Comparison of ENCODE assay signal across 27 cellular contexts in genomic region chr22:36212896-36213295, GRCh38. TPM values are rescaled to one million over a fixed set of nuclear protein-coding genes. Genes with fewer than 3 reads are reported as not detected.
DNase-seq lines count a peak whose midpoint lies in the region; ATAC-seq and TF ChIP-seq lines count a peak whose summit lies in the region.
"Had no signal": no experiment of that assay in that cellular context is flagged by ENCODE, and none has a peak within 500 bp of the region (broad histone marks: within the 10 kb centered on the region; RNA-seq: fewer than 3 reads in every experiment).

No MANE protein-coding gene starts in this region.

- no peaks in the 10 kb centered on the region for H3K36me3 Mint-ChIP-seq in dendritic cell treated with granulocyte-macrophage colony-stimulating factor and Interleukin-4, amounts not matched to agents 40 ng/mL and 50 ng/mL, for 4 days (ENCODE audit: low read depth)
- peaks cover 6% of the 10 kb centered on the region for H3K36me3 Mint-ChIP-seq in activated CD8-positive, alpha-beta T cell treated with anti-CD3 and anti-CD28 coated beads, Interleukin-2, amount 10 ng/mL, durations not matched to agents 7 days and 5 days (ENCODE audit: low read depth)
- H3K36me3 Mint-ChIP-seq: CD4-positive, alpha-beta memory T cell had no signal

- H4K8ac ChIP-seq in neuronal stem cell (ENCODE audit: low read depth, low read length): no peak overlapping the region

- CTCF ChIA-PET in activated CD8-positive, alpha-beta T cell treated with anti-CD3 and anti-CD28 coated beads, Interleukin-2, amount 10 ng/mL, durations not matched to agents 7 days and 5 days (lab: Charles Lee): interaction anchor here (1.7 to 2.3 kb wide), 3 partner anchors 17 to 31 kb away, joined by 6 to 14 read pairs (median 8); partner anchors contain the start of gene APOL2

- no peak overlapping the region for H3K27ac ChIP-seq in neuronal stem cell (replicated peaks; ENCODE audit: low read length)
- no peak overlapping the region for H3K27ac ChIP-seq in esophagus muscularis mucosa (replicated peaks in 1 of 4)
- H3K27ac ChIP-seq: gastroesophageal sphincter, parathyroid adenoma, uterus had no signal

- peak overlapping the region; percentile 31 for H3K14ac ChIP-seq in neuronal stem cell (ENCODE audit: low read length)

- intact Hi-C loops in dendritic cell treated with granulocyte-macrophage colony-stimulating factor and Interleukin-4, amounts not matched to agents 40 ng/mL and 50 ng/mL, for 4 days (cut with micrococcal nuclease): no loop called here
- intact Hi-C loops in esophagus muscularis mucosa (cut with DNase I): no loop called here

- no peaks in the 10 kb centered on the region for H3K27me3 Mint-ChIP-seq in dendritic cell treated with granulocyte-macrophage colony-stimulating factor and Interleukin-4, amounts not matched to agents 40 ng/mL and 50 ng/mL, for 4 days
- peaks cover 56% of the 10 kb centered on the region for H3K27me3 Mint-ChIP-seq in activated CD8-positive, alpha-beta T cell treated with anti-CD3 and anti-CD28 coated beads, Interleukin-2, amount 10 ng/mL, durations not matched to agents 7 days and 5 days (ENCODE audit: low read depth)

- TF ChIP-seq POLR2A in esophagus muscularis mucosa (IDR thresholded peaks at IDR 0.05; ENCODE audit: low read depth): no peak

- no peak overlapping the region for H3K23ac ChIP-seq in neuronal stem cell (ENCODE audit: low read depth, low read length, poor library complexity)

- peak overlapping the region; percentile 52 for H2BK15ac ChIP-seq in neuronal stem cell (ENCODE audit: low read length)

- H3K4me3 ChIP-seq in neuronal stem cell (ENCODE audit: low read length in 2 of 2): no peak overlapping the region
- H3K4me3 ChIP-seq in HAP-1: no peak overlapping the region
- no peak overlapping the region for H3K4me3 ChIP-seq in esophagus muscularis mucosa
- H3K4me3 ChIP-seq: gastroesophageal sphincter, uterus had no signal

- H3K9ac ChIP-seq in neuronal stem cell (ENCODE audit: low read depth, low read length, poor library complexity): peak overlapping the region; percentile 12
- H3K9ac ChIP-seq: parathyroid adenoma had no signal

- H2BK5ac ChIP-seq in neuronal stem cell (ENCODE audit: low read length): no peak overlapping the region

- POLR2A ChIA-PET in activated CD8-positive, alpha-beta T cell treated with anti-CD3 and anti-CD28 coated beads, Interleukin-2, amount 10 ng/mL, durations not matched to agents 7 days and 5 days (lab: Charles Lee): no interaction called here

- peak overlapping the region; percentile 82 for H2BK12ac ChIP-seq in neuronal stem cell (ENCODE audit: low read length)

- H4K91ac ChIP-seq in neuronal stem cell (ENCODE audit: low read depth, low read length, poor library complexity): no peak overlapping the region

- H3K4me3 Mint-ChIP-seq in dendritic cell treated with granulocyte-macrophage colony-stimulating factor and Interleukin-4, amounts not matched to agents 40 ng/mL and 50 ng/mL, for 4 days: no peak overlapping the region
- H3K4me3 Mint-ChIP-seq in activated CD8-positive, alpha-beta T cell treated with anti-CD3 and anti-CD28 coated beads, Interleukin-2, amount 10 ng/mL, durations not matched to agents 7 days and 5 days: no peak overlapping the region
- H3K4me3 Mint-ChIP-seq: activated naive CD8-positive, alpha-beta T cell treated with anti-CD3 and anti-CD28 coated beads, Interleukin-2, amount 10 ng/mL, durations not matched to agents 7 days and 5 days; CD4-positive, alpha-beta memory T cell; natural killer cell treated with Interleukin-12 subunit alpha and Interleukin-12 subunit beta and Interleukin-15 and Interleukin-18, amount 100 ng/mL, for 72 hours had no signal

- peak; percentile 62 for DNase-seq in GF-D8 (lab: John Stamatoyannopoulos, UW)
- peak; percentile 55 to 65 for DNase-seq in NOMO-1 (lab: John Stamatoyannopoulos, UW; ENCODE audit: unreplicated experiment in 2 of 2)
- DNase-seq in neuronal stem cell (ENCODE audit: low spot score): no peak
- no peak for DNase-seq in HAP-1 (ENCODE audit: low spot score in 2 of 2)
- no peak for DNase-seq in amygdala (lab: John Stamatoyannopoulos, UW)
- DNase-seq in esophagus muscularis mucosa (ENCODE audit: extremely low spot score): no peak
- no peak for DNase-seq in activated CD8-positive, alpha-beta T cell treated with anti-CD3 and anti-CD28 coated beads, Interleukin-2, amount 10 ng/mL, durations not matched to agents 7 days and 5 days
- DNase-seq: activated CD4-positive, alpha-beta T cell treated with anti-CD3 and anti-CD28 coated beads, Interleukin-2, amount 50 U/mL, for 4 hours; activated CD8-positive, alpha-beta memory T cell treated with anti-CD3 and anti-CD28 coated beads, Interleukin-2, amount 50 U/mL, for 48 hours; activated naive CD8-positive, alpha-beta T cell treated with anti-CD3 and anti-CD28 coated beads, Interleukin-2, amount 10 ng/mL, durations not matched to agents 7 days and 5 days; CD4-positive, alpha-beta memory T cell; effector memory CD4-positive, alpha-beta T cell; IMR-90; mesenchymal stem cell; NCI-H2171; NCI-H526; substantia nigra; T-helper 1 cell; uterus had no signal

- peak overlapping the region; percentile 67 for H2AK5ac ChIP-seq in neuronal stem cell (ENCODE audit: low read depth, low read length)

- peaks cover 0 to 4% of the 10 kb centered on the region in 2 donors for H3K9me3 ChIP-seq in neuronal stem cell (replicated peaks in 1 of 2; ENCODE audit: control insufficient read depth in 2 of 2, insufficient read depth in 1 of 2, low read depth in 1 of 2, low read length in 2 of 2)
- 0 out of 2 replicates have a peak, but pooled peaks cover 4% of the 10 kb centered on the region for H3K9me3 ChIP-seq in HAP-1
- no peaks in the 10 kb centered on the region for H3K9me3 ChIP-seq in esophagus muscularis mucosa
- H3K9me3 ChIP-seq: gastroesophageal sphincter, uterus had no signal

- peaks cover 8% of the 10 kb centered on the region for H3K9me3 Mint-ChIP-seq in dendritic cell treated with granulocyte-macrophage colony-stimulating factor and Interleukin-4, amounts not matched to agents 40 ng/mL and 50 ng/mL, for 4 days
- H3K9me3 Mint-ChIP-seq in activated CD8-positive, alpha-beta T cell treated with anti-CD3 and anti-CD28 coated beads, Interleukin-2, amount 10 ng/mL, durations not matched to agents 7 days and 5 days (ENCODE audit: insufficient read depth): peaks cover 14% of the 10 kb centered on the region

- in situ Hi-C loops in HAP-1 (cut with MboI; ENCODE audit: low sequenced_read_pairs): no loop called here

- no peak overlapping the region for H3K4me2 ChIP-seq in neuronal stem cell (ENCODE audit: insufficient read depth, low read length, poor library complexity, severe bottlenecking)

- H3K79me1 ChIP-seq in neuronal stem cell (ENCODE audit: low read depth, low read length): no peaks in the 10 kb centered on the region

- ATAC-seq in activated CD8-positive, alpha-beta T cell treated with anti-CD3 and anti-CD28 coated beads, Interleukin-2, amount 10 ng/mL, durations not matched to agents 7 days and 5 days: no peak
- ATAC-seq: gastroesophageal sphincter; natural killer cell treated with Interleukin-12 subunit alpha and Interleukin-12 subunit beta and Interleukin-15 and Interleukin-18, amount 100 ng/mL, for 72 hours had no signal

- no peak overlapping the region for H2BK120ac ChIP-seq in neuronal stem cell (ENCODE audit: low read depth, low read length)

- peaks cover 75% of the 10 kb centered on the region for H3K4me1 Mint-ChIP-seq in dendritic cell treated with granulocyte-macrophage colony-stimulating factor and Interleukin-4, amounts not matched to agents 40 ng/mL and 50 ng/mL, for 4 days (ENCODE audit: low read depth)
- H3K4me1 Mint-ChIP-seq in activated CD8-positive, alpha-beta T cell treated with anti-CD3 and anti-CD28 coated beads, Interleukin-2, amount 10 ng/mL, durations not matched to agents 7 days and 5 days (ENCODE audit: low read depth): peaks cover 26% of the 10 kb centered on the region

- H2AFZ ChIP-seq in neuronal stem cell (ENCODE audit: low read length): no peak overlapping the region
- H2AFZ ChIP-seq: parathyroid adenoma had no signal

- TF ChIP-seq EP300 in esophagus muscularis mucosa (IDR thresholded peaks at IDR 0.05): no peak

- H3K4me1 ChIP-seq in neuronal stem cell (ENCODE audit: control insufficient read depth in 2 of 2, insufficient read depth in 1 of 2, low read depth in 1 of 2, low read length in 2 of 2) (peaks cover 0 to 11% of the 10 kb centered on the region in 2 donors), HAP-1 (no peaks in the 10 kb centered on the region), esophagus muscularis mucosa (peaks cover 0 to 5% (median 3%) of the 10 kb centered on the region in 4 donors)
- H3K4me1 ChIP-seq: parathyroid adenoma, uterus had no signal

- H3K27ac Mint-ChIP-seq in dendritic cell treated with granulocyte-macrophage colony-stimulating factor and Interleukin-4, amounts not matched to agents 40 ng/mL and 50 ng/mL, for 4 days: peak overlapping the region; percentile 92
- no peak overlapping the region for H3K27ac Mint-ChIP-seq in activated CD8-positive, alpha-beta T cell treated with anti-CD3 and anti-CD28 coated beads, Interleukin-2, amount 10 ng/mL, durations not matched to agents 7 days and 5 days
- H3K27ac Mint-ChIP-seq: activated naive CD8-positive, alpha-beta T cell treated with anti-CD3 and anti-CD28 coated beads, Interleukin-2, amount 10 ng/mL, durations not matched to agents 7 days and 5 days; natural killer cell treated with Interleukin-12 subunit alpha and Interleukin-12 subunit beta and Interleukin-15 and Interleukin-18, amount 100 ng/mL, for 72 hours had no signal

- H3K36me3 ChIP-seq in neuronal stem cell (replicated peaks in 1 of 2; ENCODE audit: control insufficient read depth in 2 of 2, insufficient read depth in 2 of 2, low read length in 2 of 2) (no peaks in the 10 kb centered on the region), HAP-1 (replicated peaks) (no peaks in the 10 kb centered on the region), esophagus muscularis mucosa (no peaks in the 10 kb centered on the region)
- H3K36me3 ChIP-seq: gastroesophageal sphincter, uterus had no signal

- peak overlapping the region; percentile 20 for H3K18ac ChIP-seq in neuronal stem cell (ENCODE audit: low read length)

- H3K27me3 ChIP-seq in neuronal stem cell (ENCODE audit: control insufficient read depth in 3 of 3, insufficient read depth in 3 of 3, low read depth in 1 of 3, low read length in 3 of 3) (no peaks in the 10 kb centered on the region), HAP-1 (ENCODE audit: low read depth) (peaks cover 3% of the 10 kb centered on the region; the same call in 1 of the 2 replicates), esophagus muscularis mucosa (peaks cover 0 to 3% (median 0%) of the 10 kb centered on the region in 4 donors)
- H3K27me3 ChIP-seq: gastroesophageal sphincter, uterus had no signal

- H3K4ac ChIP-seq in neuronal stem cell (ENCODE audit: low read length): no peak overlapping the region

- TF ChIP-seq CTCF in esophagus muscularis mucosa (IDR thresholded peaks at IDR 0.05): no peak

RNA-seq across cellular contexts. Expression of gene APOL4, which starts 11.3 kb away (rescaled TPM):
- 0.06 TPM for polyA plus RNA-seq in neuronal stem cell (2013, experiment 1 of 2)
- polyA plus RNA-seq in neuronal stem cell (2013, experiment 2 of 2): 0.08 TPM
- 10 to 100 TPM in 1 of 4 donors, 1 to 10 TPM in 2, under 1 TPM in 1; 0.19 to 24.7 (median 1.6) TPM for total RNA-seq in esophagus muscularis mucosa
- 1 to 10 TPM; 6.9 to 8.5 TPM for total RNA-seq in activated CD8-positive, alpha-beta T cell treated with anti-CD3 and anti-CD28 coated beads, Interleukin-2, amount 10 ng/mL, durations not matched to agents 7 days and 5 days
- total RNA-seq: CD4-positive, alpha-beta memory T cell; chondrocyte; G401; H1; IMR-90; OCI-LY7 had no signal
- polyA plus RNA-seq: CD4-positive, alpha-beta memory T cell had no signal

RNA-seq across cellular contexts. Expression of gene APOL2, which starts 26.4 kb away (rescaled TPM):
- 4.3 TPM for polyA plus RNA-seq in neuronal stem cell (2013, experiment 1 of 2)
- polyA plus RNA-seq in neuronal stem cell (2013, experiment 2 of 2): 4.7 TPM
- total RNA-seq in esophagus muscularis mucosa: 10 to 100 TPM; 22.0 to 41.9 (median 34.4) TPM
- 10 to 100 TPM; 62.4 TPM for total RNA-seq in activated CD8-positive, alpha-beta T cell treated with anti-CD3 and anti-CD28 coated beads, Interleukin-2, amount 10 ng/mL, durations not matched to agents 7 days and 5 days

RNA-seq across cellular contexts. Expression of gene APOL1, which starts 40.0 kb away (rescaled TPM):
- 0.06 TPM for polyA plus RNA-seq in neuronal stem cell (2013, experiment 1 of 2)
- polyA plus RNA-seq in neuronal stem cell (2013, experiment 2 of 2): 0.03 TPM
- total RNA-seq in esophagus muscularis mucosa: 10 to 100 TPM; 19.0 to 48.8 (median 28.0) TPM
- 10 to 100 TPM; 37.4 to 38.2 TPM for total RNA-seq in activated CD8-positive, alpha-beta T cell treated with anti-CD3 and anti-CD28 coated beads, Interleukin-2, amount 10 ng/mL, durations not matched to agents 7 days and 5 days
- total RNA-seq: G401, H1 had no signal
- polyA plus RNA-seq: H1 had no signal

RNA-seq across cellular contexts. Expression of gene APOL3, which starts 52.3 kb away (rescaled TPM):
- not detected for polyA plus RNA-seq in neuronal stem cell (2013, experiment 1 of 2)
- not detected for polyA plus RNA-seq in neuronal stem cell (2013, experiment 2 of 2)
- total RNA-seq in esophagus muscularis mucosa: 10 to 100 TPM; 36.5 to 76.3 (median 52.8) TPM
- 10 to 100 TPM; 77.1 to 80.2 TPM for total RNA-seq in activated CD8-positive, alpha-beta T cell treated with anti-CD3 and anti-CD28 coated beads, Interleukin-2, amount 10 ng/mL, durations not matched to agents 7 days and 5 days
- total RNA-seq: G401, H1 had no signal

Comparison
In these comparisons a context has a peak if more than half of its experiments do, and no peak if none do; other contexts are left out.
1. DNase-seq: peak in GF-D8 (single experiment) and NOMO-1 (2 of 2); none in neuronal stem cell (single experiment), HAP-1 (0 of 2), amygdala (0 of 56), esophagus muscularis mucosa (single experiment) and activated CD8-positive, alpha-beta T cell treated with anti-CD3 and anti-CD28 coated beads, Interleukin-2, amount 10 ng/mL, durations not matched to agents 7 days and 5 days (single experiment).